ENCODE assay signal across 13 cellular contexts in genomic region chr10:127991543-127992255, GRCh38.
DNase-seq lines count a peak whose midpoint lies in the region; ATAC-seq, FAIRE-seq and TF ChIP-seq lines count a peak whose summit lies in the region.
"Had no signal": no experiment of that assay in that cellular context is flagged by ENCODE, and none has a peak within 500 bp of the region (broad histone marks: within the 10 kb centered on the region; RNA-seq: fewer than 3 reads in every experiment).

No MANE protein-coding gene starts in this region.

- DNase-seq in A172 (ENCODE audit: low spot score) (peak; percentile 14), HT1080 (ENCODE audit: low read depth) (peak; percentile 59), bronchial epithelial cell (ENCODE audit: low read depth) (peak; percentile 24), small intestine (no peak), GM19238 (ENCODE audit: insufficient read length, low spot score) (no peak)
- no peak for DNase-seq in natural killer cell treated with Interleukin-12 subunit alpha and Interleukin-12 subunit beta and Interleukin-15 and Interleukin-18, amount 100 ng/mL, for 72 hours (ENCODE audit: low spot score)
- DNase-seq: erythroblast, KG1, left colon, right cardiac atrium had no signal

- TF ChIP-seq CTCF in bronchial epithelial cell (IDR thresholded peaks at IDR 0.05; ENCODE audit: insufficient read depth, low read length, severe bottlenecking) = no peak

- H3K4me3 Mint-ChIP-seq in natural killer cell treated with Interleukin-12 subunit alpha and Interleukin-12 subunit beta and Interleukin-15 and Interleukin-18, amount 100 ng/mL, for 72 hours = peak overlapping the region; percentile 49

- H3K9me3 ChIP-seq in small intestine (ENCODE audit: control insufficient read depth, low read depth) = no peaks in the 10 kb centered on the region

- H3K4me3 ChIP-seq in bronchial epithelial cell (ENCODE audit: low read depth, low read length) = no peak overlapping the region
- H3K4me3 ChIP-seq in small intestine (ENCODE audit: low read depth in 1 of 2, low read length in 2 of 2) = no peak overlapping the region

- FAIRE-seq in bronchial epithelial cell (lab: Jason Lieb, UNC) (no peak), small intestine (lab: Jason Lieb, UNC) (no peak)
- FAIRE-seq: GM12891 had no signal

- H3K27ac ChIP-seq in small intestine (ENCODE audit: low read depth in 1 of 2, low read length in 1 of 2) = peak overlapping the region in 1 of 2 donors; percentile 70

- H3K9me3 Mint-ChIP-seq in natural killer cell treated with Interleukin-12 subunit alpha and Interleukin-12 subunit beta and Interleukin-15 and Interleukin-18, amount 100 ng/mL, for 72 hours = no peaks in the 10 kb centered on the region

- peak overlapping the region; percentile 93 to 97 for H3K27ac Mint-ChIP-seq in natural killer cell treated with Interleukin-12 subunit alpha and Interleukin-12 subunit beta and Interleukin-15 and Interleukin-18, amount 100 ng/mL, for 72 hours

- no peak for ATAC-seq in natural killer cell treated with Interleukin-12 subunit alpha and Interleukin-12 subunit beta and Interleukin-15 and Interleukin-18, amount 100 ng/mL, for 72 hours
- ATAC-seq in GM19463 (IDR thresholded peaks at IDR 0.05; ENCODE audit: unreplicated experiment) (no peak), HG03039 (IDR thresholded peaks at IDR 0.05; ENCODE audit: unreplicated experiment) (no peak)
- ATAC-seq: left colon had no signal

- peaks cover 0 to 7% of the 10 kb centered on the region in 2 donors for H3K4me1 ChIP-seq in small intestine (ENCODE audit: control insufficient read depth in 2 of 2, insufficient read depth in 1 of 2, low read depth in 1 of 2, low read length in 1 of 2)

- H3K27me3 ChIP-seq in bronchial epithelial cell (ENCODE audit: control insufficient read depth, insufficient read depth, low read length) = no peaks in the 10 kb centered on the region
- no peaks in the 10 kb centered on the region for H3K27me3 ChIP-seq in small intestine (ENCODE audit: control insufficient read depth in 2 of 2, insufficient read depth in 2 of 2, low read length in 2 of 2)

- H3K4me1 Mint-ChIP-seq in natural killer cell treated with Interleukin-12 subunit alpha and Interleukin-12 subunit beta and Interleukin-15 and Interleukin-18, amount 100 ng/mL, for 72 hours (ENCODE audit: low read depth in 2 of 2) = peaks cover 55 to 61% of the 10 kb centered on the region in 2 donors

- H3K36me3 Mint-ChIP-seq in natural killer cell treated with Interleukin-12 subunit alpha and Interleukin-12 subunit beta and Interleukin-15 and Interleukin-18, amount 100 ng/mL, for 72 hours = no peaks in the 10 kb centered on the region

- 81 to 89% (median 82%) methylated on average over 8 of the region's 8 CpGs for WGBS in small intestine, 3 donors

- no peaks in the 10 kb centered on the region for H3K27me3 Mint-ChIP-seq in natural killer cell treated with Interleukin-12 subunit alpha and Interleukin-12 subunit beta and Interleukin-15 and Interleukin-18, amount 100 ng/mL, for 72 hours

- H3K36me3 ChIP-seq in bronchial epithelial cell (ENCODE audit: control insufficient read depth, insufficient read depth, low read length) (no peaks in the 10 kb centered on the region), small intestine (ENCODE audit: control insufficient read depth in 2 of 2, insufficient read depth in 2 of 2, low read length in 2 of 2) (no peaks in the 10 kb centered on the region)

Comparison
In these comparisons a context has a peak if more than half of its experiments do, and no peak if none do; other contexts are left out.
1. DNase-seq: peak in A172 (single experiment), HT1080 (single experiment) and bronchial epithelial cell (single experiment); none in natural killer cell treated with Interleukin-12 subunit alpha and Interleukin-12 subunit beta and Interleukin-15 and Interleukin-18, amount 100 ng/mL, for 72 hours (single experiment), small intestine (single experiment) and GM19238 (single experiment).